ENCODE assay signal across 8 cellular contexts in the genomic region with DNA sequence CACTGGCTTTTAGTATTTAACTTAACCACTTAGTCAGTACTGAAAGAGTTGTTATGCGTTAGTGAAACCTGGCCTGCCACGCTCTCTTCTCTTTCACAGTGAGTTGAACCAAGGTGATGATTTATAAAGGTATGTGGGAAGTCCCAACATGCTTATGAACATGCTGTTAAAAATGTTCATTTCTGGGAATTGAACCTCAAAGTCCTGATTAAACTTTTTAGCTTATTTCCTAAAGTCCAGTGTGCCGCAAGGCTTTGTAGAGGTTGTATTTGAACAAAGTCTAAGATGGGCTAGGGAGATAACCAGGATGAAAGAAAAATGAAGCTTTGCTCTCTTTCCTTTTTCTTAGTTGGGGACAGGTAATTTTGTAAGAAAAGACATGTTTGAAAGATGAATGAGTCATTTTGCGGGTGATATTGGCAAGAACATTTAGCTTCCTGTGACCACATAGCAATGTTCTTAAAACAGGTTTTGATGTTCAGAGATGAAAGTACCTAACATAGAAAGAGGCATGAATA.
DNase-seq lines count a peak whose midpoint lies in the region; ATAC-seq and TF ChIP-seq lines count a peak whose summit lies in the region.
"Had no signal": no experiment of that assay in that cellular context is flagged by ENCODE, and none has a peak within 500 bp of the region (broad histone marks: within the 10 kb centered on the region; RNA-seq: fewer than 3 reads in every experiment).

No MANE protein-coding gene starts in this region.

- H3K27me3 Mint-ChIP-seq in H9 (ENCODE audit: low read depth): no peaks in the 10 kb centered on the region
- peaks cover 0 to 15% (median 0%) of the 10 kb centered on the region in 5 donors for H3K27me3 Mint-ChIP-seq in naive thymus-derived CD4-positive, alpha-beta T cell

- H3K9me3 ChIP-seq in H9 (ENCODE audit: control insufficient read depth, low read depth, low read length) (no peaks in the 10 kb centered on the region), aorta (ENCODE audit: control insufficient read depth, low read length) (no peaks in the 10 kb centered on the region)
- H3K9me3 ChIP-seq in naive thymus-derived CD4-positive, alpha-beta T cell (ENCODE audit: control insufficient read depth in 2 of 3, low read length in 3 of 3): no peaks in the 10 kb centered on the region

- no peak overlapping the region for H3K4me2 ChIP-seq in H9 (ENCODE audit: insufficient read depth, insufficient read length, low read length)

- no peak for DNase-seq in H9
- peak in 5 of 9 donors; percentile 10 to 69 (median 39) for DNase-seq in naive thymus-derived CD4-positive, alpha-beta T cell
- no peak for DNase-seq in cardiac septum (ENCODE audit: low spot score)
- no peak for DNase-seq in aorta
- no peak for DNase-seq in NCI-H1105 (lab: John Stamatoyannopoulos, UW)
- DNase-seq: mesenchymal stem cell had no signal

- no peak overlapping the region for H2BK20ac ChIP-seq in H9 (ENCODE audit: low read depth, low read length, poor library complexity, severe bottlenecking)

- H2BK12ac ChIP-seq in H9 (ENCODE audit: insufficient read length, low read depth, low read length): no peak overlapping the region

- H2AK5ac ChIP-seq in H9 (ENCODE audit: insufficient read length, low read length): no peak overlapping the region

- no peak overlapping the region for H4K91ac ChIP-seq in H9 (ENCODE audit: insufficient read length, low read depth, low read length)

- H3K56ac ChIP-seq in H9 (ENCODE audit: insufficient read length, low read depth, low read length): no peak overlapping the region

- POLR2A ChIA-PET in naive thymus-derived CD4-positive, alpha-beta T cell (lab: Charles Lee): no interaction called here

- no peak overlapping the region for H2BK15ac ChIP-seq in H9 (ENCODE audit: low read depth, low read length)

- peak; percentile 89 for ATAC-seq in GM19025 (IDR thresholded peaks at IDR 0.05; ENCODE audit: low read depth, unreplicated experiment)
- peak; percentile 75 for ATAC-seq in HG03558 (IDR thresholded peaks at IDR 0.05; ENCODE audit: extremely low read depth, unreplicated experiment)
- ATAC-seq in naive thymus-derived CD4-positive, alpha-beta T cell: peak; percentile 76
- no peak for ATAC-seq in aorta (ENCODE audit: low FRiP score)

- no peak overlapping the region for H2AFZ ChIP-seq in H9 (ENCODE audit: low read length)

- peaks cover 16 to 19% of the 10 kb centered on the region in 2 experiments for H3K4me1 Mint-ChIP-seq in H9
- H3K4me1 Mint-ChIP-seq in naive thymus-derived CD4-positive, alpha-beta T cell: peaks cover 0 to 26% (median 7%) of the 10 kb centered on the region in 7 donors

- H4K5ac ChIP-seq in H9 (ENCODE audit: insufficient read length, low read depth, low read length): no peak overlapping the region

- H2BK5ac ChIP-seq in H9 (ENCODE audit: insufficient read length, low read length): no peak overlapping the region

- H3K4ac ChIP-seq in H9 (ENCODE audit: low read depth, low read length): no peak overlapping the region

- no peak overlapping the region for H3K4me3 ChIP-seq in naive thymus-derived CD4-positive, alpha-beta T cell (ENCODE audit: low read length)
- H3K4me3 ChIP-seq in aorta (ENCODE audit: low read length in 2 of 2): no peak overlapping the region

- no peaks in the 10 kb centered on the region for H3K79me2 ChIP-seq in H9 (ENCODE audit: insufficient read depth, low read length)

- no peak overlapping the region for H3K4me3 Mint-ChIP-seq in H9
- peak overlapping the region in 3 of 10 donors; percentile 12 to 23 (median 14) for H3K4me3 Mint-ChIP-seq in naive thymus-derived CD4-positive, alpha-beta T cell

- no peaks in the 10 kb centered on the region for H4K20me1 ChIP-seq in H9 (ENCODE audit: control insufficient read depth, insufficient read depth, insufficient read length)

- H3T11ph ChIP-seq in H9 (ENCODE audit: low read length): no peak overlapping the region

- TF ChIP-seq CTCF in H9 (conservative IDR thresholded peaks at IDR 0.05): no peak

- no peak overlapping the region for H3K23ac ChIP-seq in H9 (ENCODE audit: insufficient read length, low read depth, low read length)

- peak overlapping the region in 2 of 3 experiments; percentile 40 to 81; a peak in 4 of 7 replicates for H3K27ac Mint-ChIP-seq in H9
- H3K27ac Mint-ChIP-seq in naive thymus-derived CD4-positive, alpha-beta T cell: peak overlapping the region in 1 of 9 donors; percentile 29

- H3K27me3 ChIP-seq in H9 (ENCODE audit: insufficient read depth, low read length): no peaks in the 10 kb centered on the region
- H3K27me3 ChIP-seq in naive thymus-derived CD4-positive, alpha-beta T cell (ENCODE audit: control insufficient read depth in 2 of 2, insufficient read depth in 2 of 2, low read length in 2 of 2): no peaks in the 10 kb centered on the region
- no peaks in the 10 kb centered on the region for H3K27me3 ChIP-seq in aorta (ENCODE audit: control insufficient read depth in 1 of 2, insufficient read depth in 2 of 2, low read length in 1 of 2)

- H3K14ac ChIP-seq in H9 (ENCODE audit: insufficient read depth, low read length): no peak overlapping the region

- H3K36me3 ChIP-seq in naive thymus-derived CD4-positive, alpha-beta T cell (ENCODE audit: control insufficient read depth in 2 of 3, insufficient read depth in 3 of 3, low read length in 3 of 3): no peaks in the 10 kb centered on the region
- H3K36me3 ChIP-seq in aorta (ENCODE audit: control insufficient read depth in 1 of 2, insufficient read depth in 2 of 2, low read length in 1 of 2): no peaks in the 10 kb centered on the region

- H3K36me3 Mint-ChIP-seq in H9 (ENCODE audit: insufficient read depth in 1 of 3, low read depth in 3 of 3): no peaks in the 10 kb centered on the region
- no peaks in the 10 kb centered on the region for H3K36me3 Mint-ChIP-seq in naive thymus-derived CD4-positive, alpha-beta T cell

- H4K8ac ChIP-seq in H9 (replicated peaks; ENCODE audit: insufficient read length, low read depth, low read length): no peak overlapping the region

- no peak overlapping the region for H2BK120ac ChIP-seq in H9 (ENCODE audit: low read depth, low read length, poor library complexity, severe bottlenecking)

- whole genome bisulfite sequencing in H9 (ENCODE audit: extremely low coverage, insufficient read length, low lambda C conversion rate): no CpG with 5 or more reads among the region's 4 CpGs
- 74 to 76% methylated on average over 4 of the region's 4 CpGs for WGBS in aorta, 2 donors

- no peaks in the 10 kb centered on the region for H3K23me2 ChIP-seq in H9 (ENCODE audit: insufficient read length, low read depth, low read length, poor library complexity, severe bottlenecking)

- intact Hi-C loops in naive thymus-derived CD4-positive, alpha-beta T cell (cut with micrococcal nuclease): no loop called here
- intact Hi-C loops in cardiac septum (cut with DNase I): no loop called here
- intact Hi-C loops in aorta (cut with DNase I): no loop called here

- no peaks in the 10 kb centered on the region; the same call in 1 of the 2 replicates for H3K4me1 ChIP-seq in H9 (ENCODE audit: insufficient read depth, low read length)
- no peaks in the 10 kb centered on the region for H3K4me1 ChIP-seq in naive thymus-derived CD4-positive, alpha-beta T cell (ENCODE audit: control insufficient read depth in 2 of 2, insufficient read depth in 2 of 2, low read length in 2 of 2)
- H3K4me1 ChIP-seq in aorta (ENCODE audit: control insufficient read depth in 1 of 2, insufficient read depth in 2 of 2, low read length in 2 of 2): no peaks in the 10 kb centered on the region

- H3K18ac ChIP-seq in H9 (ENCODE audit: insufficient read length, low read depth, low read length): no peak overlapping the region

- no peak overlapping the region for H3K9ac ChIP-seq in H9 (ENCODE audit: extremely low read depth, insufficient read length, low read length)

- no peaks in the 10 kb centered on the region for H3K79me1 ChIP-seq in H9 (ENCODE audit: insufficient read depth, low read depth, low read length, poor library complexity, severe bottlenecking)

- CTCF ChIA-PET in naive thymus-derived CD4-positive, alpha-beta T cell (lab: Charles Lee): no interaction called here

- no peak overlapping the region for H3K27ac ChIP-seq in H9 (ENCODE audit: insufficient read length, low read depth, low read length)
- no peak overlapping the region for H3K27ac ChIP-seq in naive thymus-derived CD4-positive, alpha-beta T cell (ENCODE audit: low read depth, low read length)
- H3K27ac ChIP-seq in aorta (ENCODE audit: low read depth in 1 of 2, low read length in 2 of 2): no peak overlapping the region

- H3K9me3 Mint-ChIP-seq in H9: no peaks in the 10 kb centered on the region
- H3K9me3 Mint-ChIP-seq in naive thymus-derived CD4-positive, alpha-beta T cell: no peaks in the 10 kb centered on the region

Comparison
In these comparisons a context has a peak if more than half of its experiments do, and no peak if none do; other contexts are left out.
1. DNase-seq: peak in naive thymus-derived CD4-positive, alpha-beta T cell (5 of 9); none in H9 (single experiment), cardiac septum (single experiment), aorta (0 of 2) and NCI-H1105 (single experiment).